1 cellular context compared by ENCODE assay signal in the genomic region with DNA sequence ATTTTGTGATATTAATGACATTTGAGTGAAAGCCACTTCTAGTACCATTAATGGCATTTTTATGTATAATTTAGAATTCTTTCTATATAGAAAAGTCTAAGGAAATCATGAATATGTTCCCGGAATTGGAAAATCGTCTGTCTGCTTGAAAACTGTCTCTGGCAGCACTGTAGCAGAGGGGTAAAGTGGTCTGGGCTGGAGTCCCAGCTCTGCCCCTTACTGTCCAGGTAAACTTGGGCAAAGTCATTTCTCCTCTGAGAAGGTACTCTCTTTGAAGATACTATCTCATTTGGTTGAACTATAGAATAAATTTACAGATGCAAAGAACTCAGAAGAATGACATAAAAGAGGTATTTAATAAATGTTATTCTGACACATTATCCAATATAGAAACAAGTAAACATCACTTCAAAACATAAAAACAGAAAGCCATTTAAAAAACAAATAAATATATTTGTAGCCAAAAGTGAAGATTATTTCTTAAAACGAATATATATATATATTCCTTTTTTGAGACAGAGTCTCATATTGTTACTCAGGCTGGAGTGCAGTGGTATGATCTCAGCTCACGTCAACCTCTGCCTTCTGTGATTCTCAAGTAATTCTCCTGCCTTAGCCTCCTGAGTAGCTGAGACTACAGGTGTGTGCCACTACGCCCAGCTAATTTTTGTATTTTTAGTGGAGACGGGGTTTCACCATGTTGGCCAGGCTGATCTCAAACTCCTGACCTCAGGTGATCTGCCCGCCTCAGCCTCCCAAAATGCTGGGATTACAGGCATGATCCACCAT.
TF ChIP-seq lines count a peak whose summit lies in the region.

No MANE protein-coding gene starts in this region.

TF ChIP-seq in WTC11, 78 proteins besides CTCF, POLR2A, EP300 and RAD21 (continued from another document):
- TF ChIP-seq, protein P1, sequence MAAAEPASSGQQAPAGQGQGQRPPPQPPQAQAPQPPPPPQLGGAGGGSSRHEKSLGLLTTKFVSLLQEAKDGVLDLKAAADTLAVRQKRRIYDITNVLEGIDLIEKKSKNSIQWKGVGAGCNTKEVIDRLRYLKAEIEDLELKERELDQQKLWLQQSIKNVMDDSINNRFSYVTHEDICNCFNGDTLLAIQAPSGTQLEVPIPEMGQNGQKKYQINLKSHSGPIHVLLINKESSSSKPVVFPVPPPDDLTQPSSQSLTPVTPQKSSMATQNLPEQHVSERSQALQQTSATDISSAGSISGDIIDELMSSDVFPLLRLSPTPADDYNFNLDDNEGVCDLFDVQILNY (CRISPR knock-in tag; IDR thresholded peaks at IDR 0.05): no peak
- TF ChIP-seq NR2C2 (CRISPR knock-in tag; IDR thresholded peaks at IDR 0.05) (no peak), ZNF416 (CRISPR knock-in tag; IDR thresholded peaks at IDR 0.05) (no peak), SP1 (CRISPR knock-in tag; conservative IDR thresholded peaks at IDR 0.05) (no peak), NR1H2 (CRISPR knock-in tag; IDR thresholded peaks at IDR 0.05) (no peak)
- TF ChIP-seq, protein P2, sequence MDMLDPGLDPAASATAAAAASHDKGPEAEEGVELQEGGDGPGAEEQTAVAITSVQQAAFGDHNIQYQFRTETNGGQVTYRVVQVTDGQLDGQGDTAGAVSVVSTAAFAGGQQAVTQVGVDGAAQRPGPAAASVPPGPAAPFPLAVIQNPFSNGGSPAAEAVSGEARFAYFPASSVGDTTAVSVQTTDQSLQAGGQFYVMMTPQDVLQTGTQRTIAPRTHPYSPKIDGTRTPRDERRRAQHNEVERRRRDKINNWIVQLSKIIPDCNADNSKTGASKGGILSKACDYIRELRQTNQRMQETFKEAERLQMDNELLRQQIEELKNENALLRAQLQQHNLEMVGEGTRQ (CRISPR knock-in tag; IDR thresholded peaks at IDR 0.05): no peak
- TF ChIP-seq, protein P3, sequence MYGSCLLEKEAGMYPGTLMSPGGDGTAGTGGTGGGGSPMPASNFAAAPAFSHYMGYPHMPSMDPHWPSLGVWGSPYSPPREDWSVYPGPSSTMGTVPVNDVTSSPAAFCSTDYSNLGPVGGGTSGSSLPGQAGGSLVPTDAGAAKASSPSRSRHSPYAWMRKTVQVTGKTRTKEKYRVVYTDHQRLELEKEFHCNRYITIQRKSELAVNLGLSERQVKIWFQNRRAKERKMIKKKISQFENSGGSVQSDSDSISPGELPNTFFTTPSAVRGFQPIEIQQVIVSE (CRISPR knock-in tag; IDR thresholded peaks at IDR 0.05; ENCODE audit: borderline replicate concordance): no peak
- TF ChIP-seq, protein P4, sequence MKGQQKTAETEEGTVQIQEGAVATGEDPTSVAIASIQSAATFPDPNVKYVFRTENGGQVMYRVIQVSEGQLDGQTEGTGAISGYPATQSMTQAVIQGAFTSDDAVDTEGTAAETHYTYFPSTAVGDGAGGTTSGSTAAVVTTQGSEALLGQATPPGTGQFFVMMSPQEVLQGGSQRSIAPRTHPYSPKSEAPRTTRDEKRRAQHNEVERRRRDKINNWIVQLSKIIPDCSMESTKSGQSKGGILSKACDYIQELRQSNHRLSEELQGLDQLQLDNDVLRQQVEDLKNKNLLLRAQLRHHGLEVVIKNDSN (CRISPR knock-in tag; IDR thresholded peaks at IDR 0.05): no peak
- TF ChIP-seq, protein P5, sequence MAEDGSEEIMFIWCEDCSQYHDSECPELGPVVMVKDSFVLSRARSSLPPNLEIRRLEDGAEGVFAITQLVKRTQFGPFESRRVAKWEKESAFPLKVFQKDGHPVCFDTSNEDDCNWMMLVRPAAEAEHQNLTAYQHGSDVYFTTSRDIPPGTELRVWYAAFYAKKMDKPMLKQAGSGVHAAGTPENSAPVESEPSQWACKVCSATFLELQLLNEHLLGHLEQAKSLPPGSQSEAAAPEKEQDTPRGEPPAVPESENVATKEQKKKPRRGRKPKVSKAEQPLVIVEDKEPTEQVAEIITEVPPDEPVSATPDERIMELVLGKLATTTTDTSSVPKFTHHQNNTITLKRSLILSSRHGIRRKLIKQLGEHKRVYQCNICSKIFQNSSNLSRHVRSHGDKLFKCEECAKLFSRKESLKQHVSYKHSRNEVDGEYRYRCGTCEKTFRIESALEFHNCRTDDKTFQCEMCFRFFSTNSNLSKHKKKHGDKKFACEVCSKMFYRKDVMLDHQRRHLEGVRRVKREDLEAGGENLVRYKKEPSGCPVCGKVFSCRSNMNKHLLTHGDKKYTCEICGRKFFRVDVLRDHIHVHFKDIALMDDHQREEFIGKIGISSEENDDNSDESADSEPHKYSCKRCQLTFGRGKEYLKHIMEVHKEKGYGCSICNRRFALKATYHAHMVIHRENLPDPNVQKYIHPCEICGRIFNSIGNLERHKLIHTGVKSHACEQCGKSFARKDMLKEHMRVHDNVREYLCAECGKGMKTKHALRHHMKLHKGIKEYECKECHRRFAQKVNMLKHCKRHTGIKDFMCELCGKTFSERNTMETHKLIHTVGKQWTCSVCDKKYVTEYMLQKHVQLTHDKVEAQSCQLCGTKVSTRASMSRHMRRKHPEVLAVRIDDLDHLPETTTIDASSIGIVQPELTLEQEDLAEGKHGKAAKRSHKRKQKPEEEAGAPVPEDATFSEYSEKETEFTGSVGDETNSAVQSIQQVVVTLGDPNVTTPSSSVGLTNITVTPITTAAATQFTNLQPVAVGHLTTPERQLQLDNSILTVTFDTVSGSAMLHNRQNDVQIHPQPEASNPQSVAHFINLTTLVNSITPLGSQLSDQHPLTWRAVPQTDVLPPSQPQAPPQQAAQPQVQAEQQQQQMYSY (CRISPR knock-in tag; IDR thresholded peaks at IDR 0.05): no peak
- TF ChIP-seq, protein P6, sequence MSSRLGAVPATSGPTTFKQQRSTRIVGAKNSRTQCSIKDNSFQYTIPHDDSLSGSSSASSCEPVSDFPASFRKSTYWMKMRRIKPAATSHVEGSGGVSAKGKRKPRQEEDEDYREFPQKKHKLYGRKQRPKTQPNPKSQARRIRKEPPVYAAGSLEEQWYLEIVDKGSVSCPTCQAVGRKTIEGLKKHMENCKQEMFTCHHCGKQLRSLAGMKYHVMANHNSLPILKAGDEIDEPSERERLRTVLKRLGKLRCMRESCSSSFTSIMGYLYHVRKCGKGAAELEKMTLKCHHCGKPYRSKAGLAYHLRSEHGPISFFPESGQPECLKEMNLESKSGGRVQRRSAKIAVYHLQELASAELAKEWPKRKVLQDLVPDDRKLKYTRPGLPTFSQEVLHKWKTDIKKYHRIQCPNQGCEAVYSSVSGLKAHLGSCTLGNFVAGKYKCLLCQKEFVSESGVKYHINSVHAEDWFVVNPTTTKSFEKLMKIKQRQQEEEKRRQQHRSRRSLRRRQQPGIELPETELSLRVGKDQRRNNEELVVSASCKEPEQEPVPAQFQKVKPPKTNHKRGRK (CRISPR knock-in tag; IDR thresholded peaks at IDR 0.05; ENCODE audit: borderline replicate concordance): no peak
TF ChIP-seq in WTC11: peak in this region for 0.
